1 cellular context compared by ENCODE assay signal in the genomic region with DNA sequence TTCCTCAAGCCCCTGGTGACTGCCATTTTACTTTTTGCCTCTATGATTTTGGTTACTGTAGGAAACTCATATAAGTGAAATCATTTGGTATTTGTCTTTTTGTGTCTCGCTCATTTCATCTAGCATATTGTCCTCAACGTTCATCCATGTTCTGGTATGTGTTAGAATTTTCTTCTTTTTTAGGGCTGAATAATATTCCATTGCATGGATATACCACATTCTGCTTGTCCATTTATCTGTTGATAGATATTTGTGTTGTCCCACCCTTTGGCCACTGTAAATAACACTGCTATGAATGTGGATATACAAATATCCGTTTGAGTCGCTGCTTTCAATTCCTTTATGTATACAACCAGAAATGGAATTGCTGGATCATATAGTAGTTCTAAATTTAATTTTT.
TF ChIP-seq lines count a peak whose summit lies in the region.

No MANE protein-coding gene starts in this region.

TF ChIP-seq in HEK293, 187 proteins besides CTCF, POLR2A, EP300 and RAD21 (continued from another document):
- TF ChIP-seq ZNF777 (tag by site-specific recombination; IDR thresholded peaks at IDR 0.05; ENCODE audit: borderline replicate concordance) = no peak
- TF ChIP-seq, protein P1, sequence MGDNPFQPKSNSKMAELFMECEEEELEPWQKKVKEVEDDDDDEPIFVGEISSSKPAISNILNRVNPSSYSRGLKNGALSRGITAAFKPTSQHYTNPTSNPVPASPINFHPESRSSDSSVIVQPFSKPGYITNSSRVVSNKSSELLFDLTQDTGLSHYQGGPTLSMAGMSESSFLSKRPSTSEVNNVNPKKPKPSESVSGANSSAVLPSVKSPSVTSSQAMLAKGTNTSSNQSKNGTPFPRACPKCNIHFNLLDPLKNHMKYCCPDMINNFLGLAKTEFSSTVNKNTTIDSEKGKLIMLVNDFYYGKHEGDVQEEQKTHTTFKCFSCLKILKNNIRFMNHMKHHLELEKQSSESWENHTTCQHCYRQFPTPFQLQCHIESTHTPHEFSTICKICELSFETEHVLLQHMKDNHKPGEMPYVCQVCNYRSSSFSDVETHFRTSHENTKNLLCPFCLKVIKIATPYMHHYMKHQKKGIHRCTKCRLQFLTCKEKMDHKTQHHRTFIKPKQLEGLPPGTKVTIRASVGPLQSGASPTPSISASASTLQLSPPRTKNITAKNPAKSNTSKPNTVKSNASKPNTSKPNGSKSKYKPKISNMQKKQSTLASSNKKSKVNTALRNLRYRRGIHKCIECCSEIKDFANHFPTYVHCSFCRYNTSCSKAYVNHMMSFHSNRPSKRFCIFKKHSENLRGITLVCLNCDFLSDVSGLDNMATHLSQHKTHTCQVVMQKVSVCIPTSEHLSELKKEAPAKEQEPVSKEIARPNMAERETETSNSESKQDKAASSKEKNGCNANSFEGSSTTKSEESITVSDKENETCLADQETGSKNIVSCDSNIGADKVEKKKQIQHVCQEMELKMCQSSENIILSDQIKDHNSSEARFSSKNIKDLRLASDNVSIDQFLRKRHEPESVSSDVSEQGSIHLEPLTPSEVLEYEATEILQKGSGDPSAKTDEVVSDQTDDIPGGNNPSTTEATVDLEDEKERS (tag by site-specific recombination; IDR thresholded peaks at IDR 0.05) = peak; percentile 79; the same call in 1 of the 2 replicates
